Comparison of ENCODE assay signal across 32 cellular contexts in genomic region chr1:209506101-209506500, GRCh38.
"Had no signal": no experiment of that assay in that cellular context is flagged by ENCODE, and none has a peak within 500 bp of the region (broad histone marks: within the 10 kb centered on the region; RNA-seq: fewer than 3 reads in every experiment).

No MANE protein-coding gene starts in this region.

- H3K9me3 ChIP-seq: colonic mucosa had no signal

- H3K27me3 ChIP-seq: breast epithelium, cardiac muscle cell, colonic mucosa had no signal

- H3K4me1 ChIP-seq: breast epithelium, colonic mucosa had no signal

- DNase-seq: activated B cell treated with CpG ODN at 0.5 μM for 24 hours; activated CD4-positive, alpha-beta T cell treated with anti-CD3 and anti-CD28 coated beads for 48 hours; activated CD4-positive, alpha-beta T cell treated with anti-CD3 and anti-CD28 coated beads, Interleukin-2, amount 50 U/mL, for 1 hour; activated CD4-positive, alpha-beta T cell treated with anti-CD3 and anti-CD28 coated beads, Interleukin-2, amount 50 U/mL, for 48 hours; activated CD8-positive, alpha-beta memory T cell treated with anti-CD3 and anti-CD28 coated beads for 24 hours; activated CD8-positive, alpha-beta T cell treated with anti-CD3 and anti-CD28 coated beads for 36 hours; activated effector memory CD4-positive, alpha-beta T cell treated with Interleukin-2 at 50 U/mL for 16 hours; activated gamma-delta T cell treated with Interleukin-2 at 50 U/mL for 16 hours; activated naive CD4-positive, alpha-beta T cell treated with anti-CD3 and anti-CD28 coated beads, Interleukin-2, amount 50 U/mL, for 16 hours; activated naive CD4-positive, alpha-beta T cell treated with Interleukin-2 at 50 U/mL for 16 hours; activated T-cell treated with anti-CD3 and anti-CD28 coated beads, Interleukin-2, amount 50 U/mL, for 4 hours; amniotic stem cell; anterior cingulate cortex; central memory CD4-positive, alpha-beta T cell; cerebellar nuclear complex; colonic mucosa; effector CD8-positive, alpha-beta T cell; foreskin fibroblast; head of caudate nucleus; T1000; WERI-Rb-1 had no signal

- ATAC-seq: activated CD4-positive, CD25-positive, alpha-beta regulatory T cell treated with anti-CD3 and anti-CD28 coated beads, Interleukin-2, amount 50 U/mL, for 24 hours; activated CD8-positive, alpha-beta T cell treated with anti-CD3 and anti-CD28 coated beads for 36 hours; activated T-cell treated with anti-CD3 and anti-CD28 coated beads, Interleukin-2, amount 50 U/mL, for 4 hours; activated T-helper 17 cell treated with anti-CD3 and anti-CD28 coated beads, Interleukin-2, amount 50 U/mL, for 72 hours had no signal

- H3K4me3 Mint-ChIP-seq: activated B cell treated with CpG ODN at 0.5 μM for 24 hours; activated CD8-positive, alpha-beta T cell treated with anti-CD3 and anti-CD28 coated beads for 36 hours; activated naive CD8-positive, alpha-beta T cell; activated T-cell treated with anti-CD3 and anti-CD28 coated beads, Interleukin-2, amount 50 U/mL, for 4 hours; activated T-helper 17 cell treated with anti-CD3 and anti-CD28 coated beads, Interleukin-2, amount 50 U/mL, for 72 hours; brain; T-helper 1 cell treated with Interleukin-12 subunit alpha and Interleukin-12 subunit beta and Interleukin-4 antibody, amounts not matched to agents 30 μg/mL and 1 μg/mL, for 36 hours; T-helper 2 cell treated with Interferon-gamma antibody and Interleukin-4, amounts not matched to agents 5 μg/mL and 100 μg/mL, for 36 hours had no signal

- H3K27me3 Mint-ChIP-seq: activated B cell treated with CpG ODN at 0.5 μM for 24 hours had no signal

- H3K36me3 ChIP-seq: breast epithelium, cardiac muscle cell, colonic mucosa, WERI-Rb-1 had no signal

- H3K4me3 ChIP-seq: breast epithelium, cardiac muscle cell, colonic mucosa had no signal

- H3K27ac ChIP-seq: breast epithelium, cardiac muscle cell, colonic mucosa, WERI-Rb-1 had no signal

- H3K4me1 Mint-ChIP-seq: activated B cell treated with CpG ODN at 0.5 μM for 24 hours; activated T-helper 17 cell treated with anti-CD3 and anti-CD28 coated beads, Interleukin-2, amount 50 U/mL, for 72 hours had no signal

- FAIRE-seq: endometrium, endothelial cell of umbilical vein, frontal cortex had no signal

- H3K36me3 Mint-ChIP-seq: brain had no signal

- H3K27ac Mint-ChIP-seq: activated B cell treated with CpG ODN at 0.5 μM for 24 hours; activated CD8-positive, alpha-beta T cell treated with anti-CD3 and anti-CD28 coated beads for 36 hours; activated naive CD8-positive, alpha-beta T cell; activated T-helper 17 cell treated with anti-CD3 and anti-CD28 coated beads, Interleukin-2, amount 50 U/mL, for 72 hours; brain; T-helper 1 cell treated with Interleukin-12 subunit alpha and Interleukin-12 subunit beta and Interleukin-4 antibody, amounts not matched to agents 30 μg/mL and 1 μg/mL, for 36 hours; T-helper 2 cell treated with Interferon-gamma antibody and Interleukin-4, amounts not matched to agents 5 μg/mL and 100 μg/mL, for 36 hours had no signal
